Comparison of ENCODE assay signal across 8 cellular contexts in the genomic region with DNA sequence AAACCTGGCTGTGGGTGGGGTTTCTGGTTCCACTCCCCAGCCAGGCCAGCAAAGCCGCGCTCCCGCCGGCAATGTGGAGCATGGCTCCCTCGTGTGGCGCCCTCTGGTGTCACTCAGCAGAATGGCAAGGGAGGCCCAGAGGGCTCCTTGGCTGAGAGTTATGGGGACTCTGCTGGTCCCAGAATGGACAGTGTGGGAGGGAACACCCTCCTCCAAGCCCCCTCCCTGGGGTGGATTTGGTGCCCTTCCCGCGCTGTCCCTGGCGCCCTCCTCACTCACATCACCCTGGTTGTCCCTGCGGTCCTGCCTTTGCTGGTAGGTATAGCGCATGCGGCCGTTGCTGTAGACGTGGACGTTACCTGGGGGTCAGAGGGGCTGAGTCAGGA. TPM values are rescaled to one million over a fixed set of nuclear protein-coding genes. Genes with fewer than 3 reads are reported as not detected.
DNase-seq lines count a peak whose midpoint lies in the region; ATAC-seq and TF ChIP-seq lines count a peak whose summit lies in the region.

No MANE protein-coding gene starts in this region.

- no peaks in the 10 kb centered on the region for H3F3A ChIP-seq in OCI-LY1 (ENCODE audit: insufficient read depth, low read length)

- H3K4me3 ChIP-seq in OCI-LY1 (ENCODE audit: low read depth, low read length, poor library complexity, severe bottlenecking) (no peak overlapping the region), fibroblast of lung (replicated peaks in 1 of 4; ENCODE audit: control extremely low read depth in 1 of 4, insufficient read depth in 1 of 4, low read depth in 3 of 4, low read length in 4 of 4) (no peak overlapping the region), osteoblast (ENCODE audit: insufficient read depth, low read length) (no peak overlapping the region)

- H3K79me2 ChIP-seq in OCI-LY1 (ENCODE audit: insufficient read depth, low read length) = no peaks in the 10 kb centered on the region
- no peaks in the 10 kb centered on the region for H3K79me2 ChIP-seq in fibroblast of lung (ENCODE audit: control insufficient read depth, insufficient read depth, low read length)
- peaks cover 4% of the 10 kb centered on the region for H3K79me2 ChIP-seq in osteoblast (ENCODE audit: insufficient read depth, low read length)

- H3K27me3 ChIP-seq in OCI-LY1 (ENCODE audit: insufficient read depth, low read length) (no peaks in the 10 kb centered on the region), fibroblast of lung (ENCODE audit: control insufficient read depth, insufficient read depth, low read length) (no peaks in the 10 kb centered on the region), osteoblast (ENCODE audit: insufficient read depth, low read length) (no peaks in the 10 kb centered on the region)

- H3K36me3 ChIP-seq in OCI-LY1 (ENCODE audit: insufficient read depth, low read length) (peaks cover 24% of the 10 kb centered on the region; the same call in 1 of the 2 replicates), fibroblast of lung (ENCODE audit: control insufficient read depth, insufficient read depth, low read length) (peaks cover 24% of the 10 kb centered on the region), osteoblast (ENCODE audit: insufficient read depth, low read length) (peaks cover 57% of the 10 kb centered on the region)

- H3K27ac ChIP-seq in OCI-LY1 (ENCODE audit: low read depth, low read length, poor library complexity, severe bottlenecking) (no peak overlapping the region), fibroblast of lung (ENCODE audit: insufficient read depth, low read length) (no peak overlapping the region), osteoblast (ENCODE audit: low read depth, low read length) (no peak overlapping the region)

- H3K9ac ChIP-seq in OCI-LY1 (ENCODE audit: low read length) (no peak overlapping the region), fibroblast of lung (ENCODE audit: insufficient read depth, low read length) (no peak overlapping the region)

- TF ChIP-seq CTCF in OCI-LY1 (IDR thresholded peaks at IDR 0.05; ENCODE audit: low read length) (peak; percentile 97), fibroblast of lung (conservative IDR thresholded peaks at IDR 0.05 in 1 of 2, IDR thresholded peaks at IDR 0.05 in 1 of 2; ENCODE audit: low read depth in 1 of 2, low read length in 2 of 2) (peak; percentile 86 to 96), osteoblast (IDR thresholded peaks at IDR 0.05; ENCODE audit: extremely low read depth, low read depth, low read length) (peak; percentile 86)

- no peak overlapping the region for H3K4me2 ChIP-seq in OCI-LY1 (ENCODE audit: low read length)
- H3K4me2 ChIP-seq in fibroblast of lung (ENCODE audit: extremely low read depth, insufficient read depth, low read length) = no peak overlapping the region
- no peak overlapping the region for H3K4me2 ChIP-seq in osteoblast (ENCODE audit: insufficient read depth, low read length)

- no peak for ATAC-seq in GM19395 (IDR thresholded peaks at IDR 0.05; ENCODE audit: unreplicated experiment)

- peaks cover 14% of the 10 kb centered on the region for H3K4me1 ChIP-seq in OCI-LY1 (ENCODE audit: insufficient read depth, low read length, severe bottlenecking)
- peaks cover 14% of the 10 kb centered on the region for H3K4me1 ChIP-seq in fibroblast of lung (ENCODE audit: control insufficient read depth, extremely low read depth, insufficient read depth, low read length)
- peaks cover 16% of the 10 kb centered on the region for H3K4me1 ChIP-seq in osteoblast (ENCODE audit: insufficient read depth, low read length)

- DNase-seq in NCI-H82 (lab: John Stamatoyannopoulos, UW) = peak; percentile 71
- DNase-seq in NCI-H82 treated with DMSO at 0.1 percent for 48 hours (lab: John Stamatoyannopoulos, UW; ENCODE audit: unreplicated experiment) = no peak
- peak; percentile 88 to 90 for DNase-seq in activated T-cell treated with anti-CD3 and anti-CD28 coated beads, Interleukin-2, amount 50 U/mL, for 48 hours
- DNase-seq in fibroblast of lung (ENCODE audit: low read depth in 2 of 2) = peak in 1 of 2 donors; percentile 47
- peak; percentile 92 for DNase-seq in osteoblast (ENCODE audit: insufficient read length, low spot score, missing footprints)
- no peak for DNase-seq in ureter (ENCODE audit: low spot score)

- no peaks in the 10 kb centered on the region for H3K9me3 ChIP-seq in OCI-LY1 (ENCODE audit: low read length)
- H3K9me3 ChIP-seq in fibroblast of lung (ENCODE audit: control insufficient read depth, insufficient read depth, low read depth, low read length) = no peaks in the 10 kb centered on the region
- H3K9me3 ChIP-seq in osteoblast (ENCODE audit: low read depth, low read length) = no peaks in the 10 kb centered on the region

- no peaks in the 10 kb centered on the region for H4K20me1 ChIP-seq in OCI-LY1 (ENCODE audit: insufficient read depth, low read length)
- H4K20me1 ChIP-seq in fibroblast of lung (ENCODE audit: control insufficient read depth, extremely low read depth, insufficient read depth, low read length) = no peaks in the 10 kb centered on the region
- peaks cover 7% of the 10 kb centered on the region for H4K20me1 ChIP-seq in osteoblast (ENCODE audit: insufficient read depth, low read length)

- H3K9me2 ChIP-seq in OCI-LY1 (ENCODE audit: low read depth, low read length) = no peaks in the 10 kb centered on the region

- no peak overlapping the region for H2AFZ ChIP-seq in OCI-LY1 (ENCODE audit: low read length)
- H2AFZ ChIP-seq in fibroblast of lung (ENCODE audit: low read length) = no peak overlapping the region
- H2AFZ ChIP-seq in osteoblast (ENCODE audit: low read length) = no peak overlapping the region

RNA-seq across cellular contexts. Expression of a gene that starts 14.2 kb away (rescaled TPM):
- total RNA-seq in fibroblast of lung = 20.5 and 26.3 TPM in 2 replicates
- 16.0 and 17.2 TPM in 2 replicates for polyA plus RNA-seq in fibroblast of lung
- 28.0 and 28.7 TPM in 2 replicates for polyA plus RNA-seq in fibroblast of lung (2012)
- 36.0 and 54.5 TPM in 2 replicates for polyA minus RNA-seq in fibroblast of lung (ENCODE audit: low replicate concordance)
- 48.0 and 52.5 TPM in 2 replicates for total RNA-seq in osteoblast
- 44.9 TPM for total RNA-seq in ureter

Comparison
In these comparisons a context has a peak if more than half of its experiments do, and no peak if none do; other contexts are left out.
1. DNase-seq: peak in NCI-H82 (single experiment), activated T-cell treated with anti-CD3 and anti-CD28 coated beads, Interleukin-2, amount 50 U/mL, for 48 hours (2 of 2) and osteoblast (single experiment); none in NCI-H82 treated with DMSO at 0.1 percent for 48 hours (single experiment) and ureter (single experiment).
2. Peak in every context shown above with its lines, with median percentiles within 50 percentile points of each other: CTCF ChIP-seq.